Comparison of ENCODE assay signal across 20 cellular contexts in the genomic region with DNA sequence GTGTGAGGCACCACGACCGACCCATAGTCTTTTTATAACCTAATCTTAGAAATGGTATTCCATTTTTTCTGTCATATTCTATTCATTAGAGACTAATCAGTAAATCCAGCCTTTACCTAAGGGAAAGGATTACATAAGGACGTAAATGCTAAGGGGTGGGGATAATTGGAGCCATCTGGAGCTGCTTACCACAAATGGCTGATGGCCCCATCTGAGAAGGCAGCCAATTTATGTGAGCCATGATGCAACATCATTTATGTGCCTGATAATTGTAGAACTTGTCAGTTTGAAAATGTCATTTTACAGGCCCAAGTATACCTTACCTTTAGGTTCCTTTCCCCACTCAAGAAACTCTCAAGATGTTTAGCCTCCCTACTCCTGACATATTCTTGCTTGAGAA. TPM values are rescaled to one million over a fixed set of nuclear protein-coding genes. Genes with fewer than 3 reads are reported as not detected.
DNase-seq lines count a peak whose midpoint lies in the region; ATAC-seq, FAIRE-seq and TF ChIP-seq lines count a peak whose summit lies in the region.
"Had no signal": no experiment of that assay in that cellular context is flagged by ENCODE, and none has a peak within 500 bp of the region (broad histone marks: within the 10 kb centered on the region; RNA-seq: fewer than 3 reads in every experiment).

No MANE protein-coding gene starts in this region.

- no peak for DNase-seq in D721Med (ENCODE audit: insufficient read length, low spot score)
- DNase-seq in NCI-H1694 (lab: John Stamatoyannopoulos, UW): peak; percentile 65
- no peak for DNase-seq in sciatic nerve (ENCODE audit: low spot score)
- DNase-seq in KG1 (lab: John Stamatoyannopoulos, UW): no peak
- no peak for DNase-seq in T-helper 2 cell
- DNase-seq: activated CD4-positive, alpha-beta T cell treated with anti-CD3 and anti-CD28 coated beads, Interleukin-2, amount 50 U/mL, for 1 hour; activated naive CD4-positive, alpha-beta T cell treated with Interleukin-2 at 50 U/mL for 16 hours; activated T-cell treated with anti-CD3 and anti-CD28 coated beads for 4 hours; C1 segment of cervical spinal cord; DMS153; effector memory CD4-positive, alpha-beta T cell; esophagus squamous epithelium; natural killer cell; RPMI8226; stimulated activated CD4-positive, alpha-beta T cell treated with anti-CD3 and anti-CD28 coated beads, Interleukin-2, amount 100 ng/mL, for 24 hours had no signal

- intact Hi-C loops in sciatic nerve (cut with DNase I): no loop called here

- FAIRE-seq in D721Med (lab: Jason Lieb, UNC): peak; percentile 98
- FAIRE-seq: keratinocyte had no signal

- ATAC-seq in SK-N-SH treated with all-trans-retinoic acid at 6 μM for 48 hours: peak; percentile 46
- ATAC-seq in sciatic nerve: peak; percentile 67
- no peak for ATAC-seq in GM19452 (IDR thresholded peaks at IDR 0.05; ENCODE audit: unreplicated experiment)
- ATAC-seq: GM23338, natural killer cell had no signal

- no peak for TF ChIP-seq CTCF in D721Med (IDR thresholded peaks at IDR 0.05; ENCODE audit: insufficient read depth, missing control alignments)

TF ChIP-seq in SK-N-SH treated with all-trans-retinoic acid at 6 μM for 48 hours, 23 proteins besides CTCF, POLR2A, EP300 and RAD21:
- TF ChIP-seq SNAI2 (CRISPR knock-in tag; IDR thresholded peaks at IDR 0.05): no peak
- TF ChIP-seq ISL1 (CRISPR knock-in tag; IDR thresholded peaks at IDR 0.05): peak; percentile 40; the same call in 1 of the 2 replicates
- TF ChIP-seq TCF4 (CRISPR knock-in tag; IDR thresholded peaks at IDR 0.05; ENCODE audit: borderline replicate concordance): peak; percentile 77

RNA-seq across cellular contexts. Expression of a gene that starts 44.0 kb away (rescaled TPM):
- total RNA-seq in sciatic nerve: 4.0 TPM

RNA-seq across cellular contexts. Expression of a gene that starts 57.9 kb away (rescaled TPM):
- total RNA-seq in sciatic nerve: 13.0 TPM
- total RNA-seq: ascending aorta had no signal

RNA-seq across cellular contexts. Expression of a gene that starts 57.9 kb away (rescaled TPM):
- 19.8 TPM for total RNA-seq in sciatic nerve
